In the genomic region with DNA sequence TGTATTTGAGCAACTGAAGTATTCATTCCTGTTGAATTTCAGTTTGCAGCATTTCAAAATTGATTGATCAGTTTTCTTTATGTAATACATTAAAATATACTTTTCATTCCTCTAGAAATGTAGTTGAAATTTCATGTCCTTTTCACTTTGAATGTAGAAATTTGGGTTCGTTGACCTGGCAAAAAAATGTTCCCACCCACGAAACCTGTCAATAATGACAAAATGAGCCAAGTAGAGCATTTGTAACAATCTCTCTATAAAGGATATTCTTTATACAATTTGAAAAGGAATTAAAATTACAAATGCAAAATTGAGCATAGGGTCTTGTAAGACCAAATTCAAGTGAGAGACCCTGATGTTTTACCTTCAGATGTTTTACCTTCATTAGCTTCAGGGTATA, we compare ENCODE assay signal across 1 cellular context.
TF ChIP-seq lines count a peak whose summit lies in the region.

No MANE protein-coding gene starts in this region.

TF ChIP-seq in SK-N-SH treated with all-trans-retinoic acid at 6 μM for 48 hours, 23 proteins besides CTCF, POLR2A, EP300 and RAD21 (continued from another document):
- no peak for TF ChIP-seq POU6F1 (CRISPR knock-in tag; IDR thresholded peaks at IDR 0.05; ENCODE audit: borderline replicate concordance, low read depth)
- TF ChIP-seq SNAI2 (CRISPR knock-in tag; IDR thresholded peaks at IDR 0.05) = no peak
- TF ChIP-seq TCF4 (CRISPR knock-in tag; IDR thresholded peaks at IDR 0.05; ENCODE audit: borderline replicate concordance) = no peak
- TF ChIP-seq ZFP3 (CRISPR knock-in tag; IDR thresholded peaks at IDR 0.05) = no peak
- TF ChIP-seq ISL1 (CRISPR knock-in tag; IDR thresholded peaks at IDR 0.05) = no peak
- no peak for TF ChIP-seq ZNF565 (CRISPR knock-in tag; conservative IDR thresholded peaks at IDR 0.05; ENCODE audit: low read depth)
- no peak for TF ChIP-seq RARB (CRISPR knock-in tag; IDR thresholded peaks at IDR 0.05)
- TF ChIP-seq CSDC2 (CRISPR knock-in tag; IDR thresholded peaks at IDR 0.05) = no peak
- TF ChIP-seq PPARA (CRISPR knock-in tag; IDR thresholded peaks at IDR 0.05; ENCODE audit: borderline replicate concordance) = no peak
